ENCODE assay signal across 1 cellular context in the genomic region with DNA sequence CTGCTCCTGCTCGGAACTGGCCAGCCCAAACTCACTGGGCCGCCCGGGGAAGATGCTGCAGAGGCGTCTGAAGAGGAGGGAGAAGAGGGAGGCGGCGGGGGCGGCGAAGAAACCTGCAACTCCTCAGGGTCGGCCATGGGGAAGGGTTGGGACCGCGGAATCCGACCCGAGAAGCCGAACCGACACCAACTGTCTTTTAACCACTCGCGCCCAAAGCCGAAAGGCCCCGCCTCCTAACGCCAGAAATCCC.
TF ChIP-seq lines count a peak whose summit lies in the region.

A gene (minus strand): TSS at position 223 of the 250 bp plus-strand sequence. CDS start 86 bp downstream, at position 137.

TF ChIP-seq in GM12878, 131 proteins besides CTCF, POLR2A, EP300 and RAD21 (continued from another document):
- TF ChIP-seq, protein P1, sequence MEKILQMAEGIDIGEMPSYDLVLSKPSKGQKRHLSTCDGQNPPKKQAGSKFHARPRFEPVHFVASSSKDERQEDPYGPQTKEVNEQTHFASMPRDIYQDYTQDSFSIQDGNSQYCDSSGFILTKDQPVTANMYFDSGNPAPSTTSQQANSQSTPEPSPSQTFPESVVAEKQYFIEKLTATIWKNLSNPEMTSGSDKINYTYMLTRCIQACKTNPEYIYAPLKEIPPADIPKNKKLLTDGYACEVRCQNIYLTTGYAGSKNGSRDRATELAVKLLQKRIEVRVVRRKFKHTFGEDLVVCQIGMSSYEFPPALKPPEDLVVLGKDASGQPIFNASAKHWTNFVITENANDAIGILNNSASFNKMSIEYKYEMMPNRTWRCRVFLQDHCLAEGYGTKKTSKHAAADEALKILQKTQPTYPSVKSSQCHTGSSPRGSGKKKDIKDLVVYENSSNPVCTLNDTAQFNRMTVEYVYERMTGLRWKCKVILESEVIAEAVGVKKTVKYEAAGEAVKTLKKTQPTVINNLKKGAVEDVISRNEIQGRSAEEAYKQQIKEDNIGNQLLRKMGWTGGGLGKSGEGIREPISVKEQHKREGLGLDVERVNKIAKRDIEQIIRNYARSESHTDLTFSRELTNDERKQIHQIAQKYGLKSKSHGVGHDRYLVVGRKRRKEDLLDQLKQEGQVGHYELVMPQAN (conservative IDR thresholded peaks at IDR 0.05): peak; percentile 99
- TF ChIP-seq GATAD2B (conservative IDR thresholded peaks at IDR 0.05; ENCODE audit: low read depth) (0 out of 2 replicates have a peak, but pooled peaks have one; percentile 21), SMARCA5 (IDR thresholded peaks at IDR 0.05) (0 out of 2 replicates have a peak, but pooled peaks have one; percentile 70), SPI1 (IDR thresholded peaks at IDR 0.05; ENCODE audit: borderline replicate concordance, insufficient read depth, low read depth, low read length) (0 out of 2 replicates have a peak, but pooled peaks have one; percentile 1)
- TF ChIP-seq, protein P2, sequence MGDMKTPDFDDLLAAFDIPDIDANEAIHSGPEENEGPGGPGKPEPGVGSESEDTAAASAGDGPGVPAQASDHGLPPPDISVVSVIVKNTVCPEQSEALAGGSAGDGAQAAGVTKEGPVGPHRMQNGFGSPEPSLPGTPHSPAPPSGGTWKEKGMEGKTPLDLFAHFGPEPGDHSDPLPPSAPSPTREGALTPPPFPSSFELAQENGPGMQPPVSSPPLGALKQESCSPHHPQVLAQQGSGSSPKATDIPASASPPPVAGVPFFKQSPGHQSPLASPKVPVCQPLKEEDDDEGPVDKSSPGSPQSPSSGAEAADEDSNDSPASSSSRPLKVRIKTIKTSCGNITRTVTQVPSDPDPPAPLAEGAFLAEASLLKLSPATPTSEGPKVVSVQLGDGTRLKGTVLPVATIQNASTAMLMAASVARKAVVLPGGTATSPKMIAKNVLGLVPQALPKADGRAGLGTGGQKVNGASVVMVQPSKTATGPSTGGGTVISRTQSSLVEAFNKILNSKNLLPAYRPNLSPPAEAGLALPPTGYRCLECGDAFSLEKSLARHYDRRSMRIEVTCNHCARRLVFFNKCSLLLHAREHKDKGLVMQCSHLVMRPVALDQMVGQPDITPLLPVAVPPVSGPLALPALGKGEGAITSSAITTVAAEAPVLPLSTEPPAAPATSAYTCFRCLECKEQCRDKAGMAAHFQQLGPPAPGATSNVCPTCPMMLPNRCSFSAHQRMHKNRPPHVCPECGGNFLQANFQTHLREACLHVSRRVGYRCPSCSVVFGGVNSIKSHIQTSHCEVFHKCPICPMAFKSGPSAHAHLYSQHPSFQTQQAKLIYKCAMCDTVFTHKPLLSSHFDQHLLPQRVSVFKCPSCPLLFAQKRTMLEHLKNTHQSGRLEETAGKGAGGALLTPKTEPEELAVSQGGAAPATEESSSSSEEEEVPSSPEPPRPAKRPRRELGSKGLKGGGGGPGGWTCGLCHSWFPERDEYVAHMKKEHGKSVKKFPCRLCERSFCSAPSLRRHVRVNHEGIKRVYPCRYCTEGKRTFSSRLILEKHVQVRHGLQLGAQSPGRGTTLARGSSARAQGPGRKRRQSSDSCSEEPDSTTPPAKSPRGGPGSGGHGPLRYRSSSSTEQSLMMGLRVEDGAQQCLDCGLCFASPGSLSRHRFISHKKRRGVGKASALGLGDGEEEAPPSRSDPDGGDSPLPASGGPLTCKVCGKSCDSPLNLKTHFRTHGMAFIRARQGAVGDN (IDR thresholded peaks at IDR 0.05): no peak
TF ChIP-seq in GM12878: peak in this region for 7.
